ENCODE assay signal across 14 cellular contexts in genomic region chr13:24149306-24150032, GRCh38. TPM values are rescaled to one million over a fixed set of nuclear protein-coding genes. Genes with fewer than 3 reads are reported as not detected.
DNase-seq lines count a peak whose midpoint lies in the region; ATAC-seq and TF ChIP-seq lines count a peak whose summit lies in the region.
"Had no signal": no experiment of that assay in that cellular context is flagged by ENCODE, and none has a peak within 500 bp of the region (broad histone marks: within the 10 kb centered on the region; RNA-seq: fewer than 3 reads in every experiment).

No MANE protein-coding gene starts in this region.

- H3K79me2 ChIP-seq in neural progenitor cell (ENCODE audit: low read depth): no peaks in the 10 kb centered on the region

- peak overlapping the region; percentile 91 for H3K27ac Mint-ChIP-seq in endothelial cell (ENCODE audit: unreplicated experiment)
- peak overlapping the region; percentile 84 for H3K27ac Mint-ChIP-seq in neural progenitor cell
- no peak overlapping the region for H3K27ac Mint-ChIP-seq in stimulated activated naive CD8-positive, alpha-beta T cell treated with anti-CD3 and anti-CD28 coated beads, Interleukin-15, amount 100 ng/mL, for 72 hours
- H3K27ac Mint-ChIP-seq: activated T-helper 1 cell treated with anti-CD3 and anti-CD28 coated beads, Interleukin-12 subunit alpha, Interleukin-12 subunit beta, Interleukin-2, Interleukin-4 antibody, amounts not matched to agents 30 ng/mL and 10 ng/mL and 1 ng/mL, durations not matched to agents 14 hours and 24 hours and 36 hours; IgD-negative memory B cell had no signal

- 88 to 91% methylated on average over 13 of the region's 13 CpGs for WGBS in testis, 2 donors

- H3K4me3 Mint-ChIP-seq in endothelial cell (ENCODE audit: unreplicated experiment) (no peak overlapping the region), neural progenitor cell (peak overlapping the region; percentile 33)
- H3K4me3 Mint-ChIP-seq in stimulated activated naive CD8-positive, alpha-beta T cell treated with anti-CD3 and anti-CD28 coated beads, Interleukin-15, amount 100 ng/mL, for 72 hours: no peak overlapping the region
- H3K4me3 Mint-ChIP-seq: activated T-helper 1 cell treated with anti-CD3 and anti-CD28 coated beads, Interleukin-12 subunit alpha, Interleukin-12 subunit beta, Interleukin-2, Interleukin-4 antibody, amounts not matched to agents 30 ng/mL and 10 ng/mL and 1 ng/mL, durations not matched to agents 14 hours and 24 hours and 36 hours had no signal

- H3K9me3 Mint-ChIP-seq in endothelial cell (ENCODE audit: unreplicated experiment) (no peaks in the 10 kb centered on the region), neural progenitor cell (peaks cover 5% of the 10 kb centered on the region)
- no peaks in the 10 kb centered on the region for H3K9me3 Mint-ChIP-seq in stimulated activated naive CD8-positive, alpha-beta T cell treated with anti-CD3 and anti-CD28 coated beads, Interleukin-15, amount 100 ng/mL, for 72 hours
- H3K9me3 Mint-ChIP-seq: activated T-helper 1 cell treated with anti-CD3 and anti-CD28 coated beads, Interleukin-12 subunit alpha, Interleukin-12 subunit beta, Interleukin-2, Interleukin-4 antibody, amounts not matched to agents 30 ng/mL and 10 ng/mL and 1 ng/mL, durations not matched to agents 14 hours and 24 hours and 36 hours; IgD-negative memory B cell had no signal

- H3K4me1 ChIP-seq in Peyer's patch (peaks cover 0 to 58% (median 2%) of the 10 kb centered on the region in 4 donors), neural progenitor cell (peaks cover 15% of the 10 kb centered on the region), testis (no peaks in the 10 kb centered on the region)

- H3F3A ChIP-seq in neural progenitor cell (ENCODE audit: low read depth): peaks cover 13% of the 10 kb centered on the region

- CTCF ChIA-PET in AG04450 (lab: Charles Lee): interaction anchor here (0.6 to 0.9 kb wide), 3 partner anchors 44 to 188 kb away, joined by 3 read pairs; no protein-coding TSS in a partner anchor

- H3K27me3 Mint-ChIP-seq in endothelial cell (ENCODE audit: unreplicated experiment): peaks cover 6% of the 10 kb centered on the region
- peaks cover 6% of the 10 kb centered on the region for H3K27me3 Mint-ChIP-seq in neural progenitor cell (ENCODE audit: insufficient read depth, low read depth)
- peaks cover 11% of the 10 kb centered on the region for H3K27me3 Mint-ChIP-seq in stimulated activated naive CD8-positive, alpha-beta T cell treated with anti-CD3 and anti-CD28 coated beads, Interleukin-15, amount 100 ng/mL, for 72 hours

- DNase-seq in AG04450 (ENCODE audit: low read depth, low spot score): no peak
- no peak for DNase-seq in Peyer's patch
- DNase-seq in endothelial cell (ENCODE audit: low spot score): no peak
- DNase-seq in neural progenitor cell (ENCODE audit: low spot score): no peak
- DNase-seq in pons (ENCODE audit: low spot score): no peak
- DNase-seq in stimulated activated naive CD8-positive, alpha-beta T cell treated with anti-CD3 and anti-CD28 coated beads, Interleukin-15, amount 100 ng/mL, for 72 hours: no peak
- DNase-seq in testis: no peak
- DNase-seq in activated T-cell treated with anti-CD3 and anti-CD28 coated beads for 4 hours: no peak
- DNase-seq: AML-193, cerebellar nuclear complex, GF-D8, NCI-H2081 treated with DMSO at 0.1 percent for 48 hours had no signal

- H4K20me1 ChIP-seq in neural progenitor cell (ENCODE audit: low read depth): no peaks in the 10 kb centered on the region

- peaks cover 35% of the 10 kb centered on the region for H3K4me1 Mint-ChIP-seq in endothelial cell (ENCODE audit: unreplicated experiment)
- H3K4me1 Mint-ChIP-seq in neural progenitor cell: peaks cover 60% of the 10 kb centered on the region
- peaks cover 11% of the 10 kb centered on the region for H3K4me1 Mint-ChIP-seq in stimulated activated naive CD8-positive, alpha-beta T cell treated with anti-CD3 and anti-CD28 coated beads, Interleukin-15, amount 100 ng/mL, for 72 hours

- H3K4me3 ChIP-seq in AG04450 (ENCODE audit: low read depth, low read length): no peak overlapping the region
- no peak overlapping the region for H3K4me3 ChIP-seq in Peyer's patch
- H3K4me3 ChIP-seq in neural progenitor cell: no peak overlapping the region
- H3K4me3 ChIP-seq in testis: no peak overlapping the region

- TF ChIP-seq POLR2A in Peyer's patch (IDR thresholded peaks at IDR 0.05) (no peak), testis (IDR thresholded peaks at IDR 0.05) (no peak)

- H2AFZ ChIP-seq in neural progenitor cell (replicated peaks): no peak overlapping the region

- H3K36me3 ChIP-seq in Peyer's patch (no peaks in the 10 kb centered on the region), neural progenitor cell (no peaks in the 10 kb centered on the region), testis (ENCODE audit: low read depth, missing control alignments) (no peaks in the 10 kb centered on the region)

- peak overlapping the region; percentile 95 for H3K27ac ChIP-seq in AG04450 (ENCODE audit: low read depth, low read length)
- H3K27ac ChIP-seq in Peyer's patch: peak overlapping the region in 3 of 4 donors; percentile 46 to 89 (median 75)
- H3K27ac ChIP-seq in neural progenitor cell: no peak overlapping the region
- H3K27ac ChIP-seq in testis: no peak overlapping the region

- TF ChIP-seq CTCF in AG04450 (IDR thresholded peaks at IDR 0.05; ENCODE audit: low read depth, low read length): no peak
- no peak for TF ChIP-seq CTCF in Peyer's patch (IDR thresholded peaks at IDR 0.05)
- no peak for TF ChIP-seq CTCF in endothelial cell (IDR thresholded peaks at IDR 0.05; ENCODE audit: unreplicated experiment)
- TF ChIP-seq CTCF in neural progenitor cell (IDR thresholded peaks at IDR 0.05): no peak
- no peak for TF ChIP-seq CTCF in testis (IDR thresholded peaks at IDR 0.05)

- intact Hi-C loops in testis (cut with DNase I; ENCODE audit: low total_unique reads): no loop called here

- H3K36me3 Mint-ChIP-seq in endothelial cell (ENCODE audit: low read depth, unreplicated experiment) (no peaks in the 10 kb centered on the region), neural progenitor cell (peaks cover 13% of the 10 kb centered on the region)
- H3K36me3 Mint-ChIP-seq: IgD-negative memory B cell had no signal

- H3K27me3 ChIP-seq in AG04450 (ENCODE audit: control insufficient read depth, insufficient read depth, low read length): no peaks in the 10 kb centered on the region
- no peaks in the 10 kb centered on the region for H3K27me3 ChIP-seq in Peyer's patch
- no peaks in the 10 kb centered on the region for H3K27me3 ChIP-seq in neural progenitor cell
- no peaks in the 10 kb centered on the region for H3K27me3 ChIP-seq in testis

- no peak overlapping the region for H3K4me2 ChIP-seq in neural progenitor cell

- no peaks in the 10 kb centered on the region; the same call in 1 of the 2 replicates for H3K9me3 ChIP-seq in AG04450 (ENCODE audit: control insufficient read depth, insufficient read depth, low read length)
- no peaks in the 10 kb centered on the region for H3K9me3 ChIP-seq in Peyer's patch
- H3K9me3 ChIP-seq in neural progenitor cell (ENCODE audit: low read depth): no peaks in the 10 kb centered on the region
- H3K9me3 ChIP-seq in testis: no peaks in the 10 kb centered on the region

- H3K9ac ChIP-seq in neural progenitor cell: no peak overlapping the region

- POLR2A ChIA-PET in AG04450 (lab: Yijun Ruan, JAX): interaction anchor here (0.7 to 1.0 kb wide), 3 partner anchors 11 to 116 kb away, joined by 3 read pairs; partner anchors contain the start of gene SPATA13

- ATAC-seq in stimulated activated naive CD8-positive, alpha-beta T cell treated with anti-CD3 and anti-CD28 coated beads, Interleukin-15, amount 100 ng/mL, for 72 hours: no peak

RNA-seq across cellular contexts. Expression of gene SPATA13, which starts 11.1 kb away (rescaled TPM):
- polyA plus RNA-seq in AG04450 (2011; rRNA removed): 10.5 and 12.0 TPM in 2 replicates
- 18.5 and 22.9 TPM in 2 replicates for polyA minus RNA-seq in AG04450 (2011; rRNA and poly(A)+ RNA removed)
- 100 to 1,000 TPM in 3 of 4 donors, 10 to 100 TPM in 1; 77.1 to 191 (median 141) TPM for total RNA-seq in Peyer's patch
- 11.4 TPM for total RNA-seq in endothelial cell (ENCODE audit: unreplicated experiment)
- 15.9 and 19.8 TPM in 2 replicates for total RNA-seq in neural progenitor cell (ENCODE audit: low replicate concordance)
- 10 to 100 TPM; 30.6 to 35.6 TPM for total RNA-seq in testis
- polyA plus RNA-seq in testis (ENCODE audit: insufficient read depth, low read depth, low replicate concordance): 12.9 TPM

Comparison
In these comparisons a context has a peak if more than half of its experiments do, and no peak if none do; other contexts are left out.
1. H3K27ac ChIP-seq: peak in AG04450 (single experiment) and Peyer's patch (3 of 4); none in neural progenitor cell (single experiment) and testis (0 of 2).
2. H3K27ac Mint-ChIP-seq: peak in endothelial cell (single experiment) and neural progenitor cell (single experiment); none in stimulated activated naive CD8-positive, alpha-beta T cell treated with anti-CD3 and anti-CD28 coated beads, Interleukin-15, amount 100 ng/mL, for 72 hours (0 of 2).